ENCODE assay signal across 17 cellular contexts in genomic region chr9:107782789-107783188, GRCh38.
"Had no signal": no experiment of that assay in that cellular context is flagged by ENCODE, and none has a peak within 500 bp of the region (broad histone marks: within the 10 kb centered on the region; RNA-seq: fewer than 3 reads in every experiment).

No MANE protein-coding gene starts in this region.

- DNase-seq: activated CD4-positive, CD25-positive, alpha-beta regulatory T cell; activated naive CD4-positive, alpha-beta T cell treated with anti-CD3 and anti-CD28 coated beads, Interleukin-2, amount 50 U/mL, for 16 hours; adrenal gland; body of pancreas; dorsolateral prefrontal cortex; heart right ventricle; islet precursor cell; left ventricle myocardium inferior; psoas muscle; sigmoid colon; stimulated activated CD4-positive, alpha-beta T cell treated with anti-CD3 and anti-CD28 coated beads, Interleukin-12 subunit alpha, Interleukin-12 subunit beta, amount 100 ng/mL, for 4 hours; stimulated activated naive CD4-positive, alpha-beta T cell; T1000 had no signal

- ATAC-seq: body of pancreas; esophagus mucosa; heart right ventricle; natural killer cell treated with Interleukin-12 subunit alpha and Interleukin-12 subunit beta and Interleukin-15 and Interleukin-18, amount 100 ng/mL, for 72 hours; psoas muscle had no signal

- H3K27me3 ChIP-seq: adrenal gland, body of pancreas, dorsolateral prefrontal cortex, heart right ventricle, sigmoid colon had no signal

- H3K27me3 Mint-ChIP-seq: memory B cell had no signal

- H3K4me3 ChIP-seq: adrenal gland, body of pancreas, dorsolateral prefrontal cortex, heart right ventricle, left ventricle myocardium inferior, psoas muscle, sigmoid colon had no signal

- H3K9me3 Mint-ChIP-seq: activated T-helper 2 cell treated with anti-CD3 and anti-CD28 coated beads, Interferon-gamma antibody, Interleukin-2, Interleukin-4, amounts not matched to agents 10 μg/mL and 5 μg/mL and 100 μg/mL, durations not matched to agents 14 hours and 24 hours and 36 hours; memory B cell; natural killer cell treated with Interleukin-12 subunit alpha and Interleukin-12 subunit beta and Interleukin-15 and Interleukin-18, amount 100 ng/mL, for 72 hours had no signal

- H3K36me3 Mint-ChIP-seq: memory B cell; natural killer cell treated with Interleukin-12 subunit alpha and Interleukin-12 subunit beta and Interleukin-15 and Interleukin-18, amount 100 ng/mL, for 72 hours had no signal

- H3K27ac Mint-ChIP-seq: activated T-helper 2 cell treated with anti-CD3 and anti-CD28 coated beads, Interferon-gamma antibody, Interleukin-2, Interleukin-4, amounts not matched to agents 10 μg/mL and 5 μg/mL and 100 μg/mL, durations not matched to agents 14 hours and 24 hours and 36 hours; memory B cell; natural killer cell treated with Interleukin-12 subunit alpha and Interleukin-12 subunit beta and Interleukin-15 and Interleukin-18, amount 100 ng/mL, for 72 hours had no signal

- H3K36me3 ChIP-seq: adrenal gland, heart right ventricle, left ventricle myocardium inferior, sigmoid colon had no signal

- H3K9me3 ChIP-seq: adrenal gland, body of pancreas, heart right ventricle, left ventricle myocardium inferior, psoas muscle, sigmoid colon had no signal

- H3K4me3 Mint-ChIP-seq: memory B cell; natural killer cell treated with Interleukin-12 subunit alpha and Interleukin-12 subunit beta and Interleukin-15 and Interleukin-18, amount 100 ng/mL, for 72 hours had no signal

- H3K4me1 ChIP-seq: body of pancreas, sigmoid colon had no signal

- H3K4me1 Mint-ChIP-seq: memory B cell had no signal
